Comparison of ENCODE assay signal across 1 cellular context in the genomic region with DNA sequence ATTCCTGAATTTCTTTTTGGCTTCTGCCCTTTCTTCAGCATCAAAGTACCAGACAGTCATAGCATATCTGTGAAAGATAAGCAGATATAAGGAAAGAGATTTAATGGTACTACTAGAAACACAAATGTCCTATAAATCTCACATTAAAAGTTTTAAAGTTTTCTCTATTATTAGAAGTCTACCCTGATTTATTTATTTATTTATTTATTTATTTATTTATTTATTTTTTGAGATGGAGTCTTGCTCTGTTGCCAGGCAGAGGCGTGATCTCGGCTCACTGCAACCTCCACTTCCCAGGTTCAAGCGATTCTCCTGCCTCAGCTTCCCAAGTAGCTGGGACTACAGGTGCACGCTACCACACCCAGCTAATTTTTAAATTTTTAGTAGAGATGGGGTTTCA. TPM values are rescaled to one million over a fixed set of nuclear protein-coding genes. Genes with fewer than 3 reads are reported as not detected.
"Had no signal": no experiment of that assay in that cellular context is flagged by ENCODE, and none has a peak within 500 bp of the region (broad histone marks: within the 10 kb centered on the region; RNA-seq: fewer than 3 reads in every experiment).

No MANE protein-coding gene starts in this region.

RNA-seq across cellular contexts. Expression of a gene that starts 23.9 kb away (rescaled TPM):
- polyA plus RNA-seq: endothelial cell of umbilical vein had no signal
